21 cellular contexts compared by ENCODE assay signal in the genomic region with DNA sequence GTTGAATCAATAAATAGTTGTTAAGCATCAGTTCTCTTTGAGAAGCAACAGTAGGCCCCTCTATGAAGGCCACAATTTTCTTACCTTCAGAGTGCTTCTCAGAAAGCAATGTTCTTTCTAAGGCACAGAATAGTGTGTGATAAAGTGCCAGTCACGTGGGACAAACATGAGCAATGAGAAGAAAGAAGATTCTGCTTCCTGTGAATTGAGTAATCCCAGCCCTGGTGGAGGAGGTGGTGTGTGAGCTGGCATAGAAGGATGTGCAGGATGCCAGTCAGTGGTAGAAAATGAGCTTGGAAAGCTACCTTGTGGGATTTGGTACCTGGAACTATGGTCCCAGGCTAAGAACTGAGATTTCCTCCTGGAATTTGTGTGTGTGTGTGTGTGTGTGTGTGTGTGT. TPM values are rescaled to one million over a fixed set of nuclear protein-coding genes. Genes with fewer than 3 reads are reported as not detected.
DNase-seq lines count a peak whose midpoint lies in the region; ATAC-seq and TF ChIP-seq lines count a peak whose summit lies in the region.
"Had no signal": no experiment of that assay in that cellular context is flagged by ENCODE, and none has a peak within 500 bp of the region (broad histone marks: within the 10 kb centered on the region; RNA-seq: fewer than 3 reads in every experiment).

No MANE protein-coding gene starts in this region.

- TF ChIP-seq POLR2A in spleen (IDR thresholded peaks at IDR 0.05) = no peak

- H3K4me3 Mint-ChIP-seq in central memory CD8-positive, alpha-beta T cell = no peak overlapping the region
- H3K4me3 Mint-ChIP-seq: naive B cell had no signal

- peak overlapping the region; percentile 1 for H3K27ac Mint-ChIP-seq in central memory CD8-positive, alpha-beta T cell (ENCODE audit: low read depth)

- no peaks in the 10 kb centered on the region for H3K27me3 Mint-ChIP-seq in central memory CD8-positive, alpha-beta T cell
- H3K27me3 Mint-ChIP-seq: naive B cell had no signal

- no peaks in the 10 kb centered on the region for H3K4me1 ChIP-seq in spleen
- H3K4me1 ChIP-seq: ascending aorta, BLaER1, lower lobe of right lung, thyroid gland had no signal

- 38 to 75% (median 57%) methylated on average over 1 of the region's 1 CpG for WGBS in spleen, 5 donors

- H3K4me3 ChIP-seq in skeletal muscle cell (ENCODE audit: low read depth, low read length) (no peak overlapping the region), spleen (no peak overlapping the region)
- H3K4me3 ChIP-seq: ascending aorta, BLaER1, lower lobe of right lung, MG63, thyroid gland had no signal

- H3K27ac ChIP-seq in spleen = no peak overlapping the region
- H3K27ac ChIP-seq: ascending aorta, BLaER1, lower lobe of right lung, thyroid gland had no signal

- TF ChIP-seq CTCF in spleen (IDR thresholded peaks at IDR 0.05 in 8 of 11, conservative IDR thresholded peaks at IDR 0.05 in 3 of 11) = no peak

- peaks cover 4% of the 10 kb centered on the region for H3K4me1 Mint-ChIP-seq in central memory CD8-positive, alpha-beta T cell

- H3K36me3 Mint-ChIP-seq in central memory CD8-positive, alpha-beta T cell (ENCODE audit: insufficient read depth) = peaks cover 5% of the 10 kb centered on the region

- ATAC-seq in central memory CD8-positive, alpha-beta T cell (replicated peaks; ENCODE audit: extremely low read depth, poor library complexity, severe bottlenecking) = no peak
- ATAC-seq: lower lobe of right lung had no signal

- peaks cover 0 to 50% (median 5%) of the 10 kb centered on the region in 6 donors for H3K36me3 ChIP-seq in spleen
- H3K36me3 ChIP-seq: MG63, thyroid gland had no signal

- intact Hi-C loops in spleen (cut with DNase I; ENCODE audit: low total_unique reads) = no loop called here

- DNase-seq in HCEC 1CT (peak; percentile 50), NCI-H226 (peak; percentile 72), skeletal muscle cell (ENCODE audit: low read depth) (peak; percentile 5), midbrain (lab: John Stamatoyannopoulos, UW) (no peak), spleen (no peak)
- no peak for DNase-seq in central memory CD8-positive, alpha-beta T cell (ENCODE audit: low spot score in 2 of 2)
- DNase-seq in activated effector memory CD4-positive, alpha-beta T cell treated with anti-CD3 and anti-CD28 coated beads, Interleukin-2, amount 50 U/mL, for 16 hours = no peak
- DNase-seq: activated CD4-positive, alpha-beta T cell treated with anti-CD3 and anti-CD28 coated beads for 48 hours; DMS 273 treated with DMSO at 0.1 percent for 48 hours; glutamatergic neuron; H7; lower lobe of right lung; MG63; naive B cell; NCI-H2081; NCI-H524 treated with DMSO at 0.1 percent for 48 hours; thyroid gland had no signal

- H3K9me3 ChIP-seq in spleen = no peaks in the 10 kb centered on the region
- H3K9me3 ChIP-seq: ascending aorta, BLaER1, lower lobe of right lung, MG63, thyroid gland had no signal

- no peaks in the 10 kb centered on the region for H3K9me3 Mint-ChIP-seq in central memory CD8-positive, alpha-beta T cell
- H3K9me3 Mint-ChIP-seq: naive B cell had no signal

- H3K27me3 ChIP-seq in spleen (replicated peaks in 1 of 7) = no peaks in the 10 kb centered on the region
- H3K27me3 ChIP-seq: ascending aorta, BLaER1, MG63, thyroid gland had no signal

RNA-seq across cellular contexts. Expression of a gene that starts 21.7 kb away (rescaled TPM):
- 10 to 100 TPM; 18.6 to 57.9 (median 29.4) TPM for total RNA-seq in spleen
- 10 to 100 TPM in 2 of 3 donors, 1 to 10 TPM in 1; 9.5 to 11.7 (median 10.8) TPM for polyA plus RNA-seq in spleen

RNA-seq across cellular contexts. Expression of a gene that starts 41.4 kb away (rescaled TPM):
- total RNA-seq in spleen = not detected
- under 1 TPM in 1 of 3 donors, not detected in 2; 0.05 TPM for polyA plus RNA-seq in spleen
- total RNA-seq: ascending aorta, lower lobe of right lung, OCI-LY7, posterior vena cava had no signal

Comparison
In these comparisons a context has a peak if more than half of its experiments do, and no peak if none do; other contexts are left out.
1. DNase-seq: peak in HCEC 1CT (single experiment), NCI-H226 (single experiment) and skeletal muscle cell (single experiment); none in central memory CD8-positive, alpha-beta T cell (0 of 2), activated effector memory CD4-positive, alpha-beta T cell treated with anti-CD3 and anti-CD28 coated beads, Interleukin-2, amount 50 U/mL, for 16 hours (single experiment), midbrain (single experiment) and spleen (single experiment).